Comparison of ENCODE assay signal across 8 cellular contexts in genomic region chrX:18390941-18391538, GRCh38.
A peak's percentile ranks its signal among the peaks of the same experiment; 100 is the strongest.
DNase-seq lines count a peak whose midpoint lies in the region; ATAC-seq, FAIRE-seq and TF ChIP-seq lines count a peak whose summit lies in the region.

No MANE protein-coding gene starts in this region.

- peak; percentile 94 for FAIRE-seq in TTC549 (lab: Jason Lieb, UNC)

- no peak overlapping the region for H3K27ac ChIP-seq in brain microvascular endothelial cell

- DNase-seq in NCI-H1417 treated with DMSO at 0.1 percent for 48 hours (lab: John Stamatoyannopoulos, UW) (peak; percentile 21), brain microvascular endothelial cell (peak; percentile 40), inferior parietal cortex (ENCODE audit: extremely low spot score) (peak; percentile 63)
- DNase-seq in stimulated activated CD4-positive, alpha-beta T cell treated with anti-CD3 and anti-CD28 coated beads, Interleukin-15, amount 100 ng/mL, for 48 hours (ENCODE audit: low read depth in 2 of 2), result peak; percentile 29 to 46

- no peaks in the 10 kb centered on the region for H3K27me3 ChIP-seq in brain microvascular endothelial cell (replicated peaks)

- in situ Hi-C loops in brain microvascular endothelial cell (cut with HindIII; ENCODE audit: low pct_ligation_motif_present, low sequenced_read_pairs), result no loop called here

- H3K36me3 ChIP-seq in brain microvascular endothelial cell (replicated peaks), result no peaks in the 10 kb centered on the region

- no peak overlapping the region for H3K4me3 ChIP-seq in brain microvascular endothelial cell (ENCODE audit: low read depth, low read length)

- TF ChIP-seq CTCF in GM12872 (IDR thresholded peaks at IDR 0.05; ENCODE audit: insufficient read depth, low read depth, low read length), result peak; percentile 38; the same call in 2 of the 3 replicates
- TF ChIP-seq CTCF in brain microvascular endothelial cell (IDR thresholded peaks at IDR 0.05; ENCODE audit: low read depth, low read length, missing control alignments), result peak; percentile 68

- ATAC-seq in HG03342 (IDR thresholded peaks at IDR 0.05; ENCODE audit: unreplicated experiment), result no peak
- ATAC-seq in HG03354 (IDR thresholded peaks at IDR 0.05; ENCODE audit: poor library complexity, severe bottlenecking, unreplicated experiment), result no peak
